20 cellular contexts compared by ENCODE assay signal in the genomic region with DNA sequence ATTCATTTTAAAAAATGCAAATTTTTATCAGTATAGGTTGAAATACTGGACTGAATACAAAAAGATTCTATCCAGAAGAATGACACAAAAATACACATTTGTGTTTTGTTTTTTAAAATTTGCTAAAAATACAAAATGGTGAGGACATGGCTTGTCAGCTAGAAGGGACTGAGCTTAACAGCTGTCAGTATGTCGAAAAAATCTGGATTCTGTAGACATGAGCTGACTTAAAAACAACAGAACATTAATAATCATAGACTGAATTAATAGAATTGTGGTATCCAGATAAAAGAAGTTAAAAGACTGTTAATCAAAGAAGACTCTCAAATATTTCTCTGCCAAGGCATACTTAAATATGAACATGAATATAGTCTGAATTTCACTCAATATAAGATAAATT.
DNase-seq lines count a peak whose midpoint lies in the region; ATAC-seq, FAIRE-seq and TF ChIP-seq lines count a peak whose summit lies in the region.
"Had no signal": no experiment of that assay in that cellular context is flagged by ENCODE, and none has a peak within 500 bp of the region (broad histone marks: within the 10 kb centered on the region; RNA-seq: fewer than 3 reads in every experiment).

No MANE protein-coding gene starts in this region.

- peak overlapping the region; percentile 30 for H3K4me2 ChIP-seq in smooth muscle cell

- no peak overlapping the region for H2AFZ ChIP-seq in smooth muscle cell (ENCODE audit: low read depth)

- H3K27me3 Mint-ChIP-seq in HFFc6 (ENCODE audit: insufficient read depth) = no peaks in the 10 kb centered on the region
- H3K27me3 Mint-ChIP-seq: CD8-positive, alpha-beta memory T cell; T-cell had no signal

- intact Hi-C loops in kidney (cut with DNase I) = no loop called here

- H3K27ac ChIP-seq in SJCRH30 = peak overlapping the region; percentile 97
- peak overlapping the region; percentile 64 for H3K27ac ChIP-seq in smooth muscle cell (ENCODE audit: low read depth)
- no peak overlapping the region for H3K27ac ChIP-seq in kidney (ENCODE audit: low read depth in 2 of 2, low read length in 2 of 2)

- no peaks in the 10 kb centered on the region for H3K79me2 ChIP-seq in smooth muscle cell (ENCODE audit: low read depth)

- H3K9ac ChIP-seq in smooth muscle cell (ENCODE audit: low read depth) (no peak overlapping the region), kidney (ENCODE audit: low read length in 2 of 2) (no peak overlapping the region)

- no peaks in the 10 kb centered on the region; the same call in 1 of the 2 replicates for H3K36me3 Mint-ChIP-seq in HFFc6 (ENCODE audit: low read depth)
- H3K36me3 Mint-ChIP-seq: CD14-positive monocyte, T-cell had no signal

- H3K27me3 ChIP-seq in SJCRH30 (no peaks in the 10 kb centered on the region), smooth muscle cell (ENCODE audit: low read depth) (no peaks in the 10 kb centered on the region)
- H3K27me3 ChIP-seq: BE2C had no signal

- H3K9me3 ChIP-seq in SJCRH30 (replicated peaks) (peaks cover 9% of the 10 kb centered on the region), smooth muscle cell (replicated peaks; ENCODE audit: low read depth) (no peaks in the 10 kb centered on the region), kidney (ENCODE audit: control insufficient read depth in 1 of 2, low read length in 2 of 2) (no peaks in the 10 kb centered on the region)
- H3K9me3 ChIP-seq: BE2C had no signal

- no peaks in the 10 kb centered on the region for H3F3A ChIP-seq in smooth muscle cell (ENCODE audit: low read depth)

- H3K36me3 ChIP-seq in SJCRH30 = no peaks in the 10 kb centered on the region
- no peaks in the 10 kb centered on the region for H3K36me3 ChIP-seq in smooth muscle cell (ENCODE audit: low read depth)
- no peaks in the 10 kb centered on the region for H3K36me3 ChIP-seq in kidney (ENCODE audit: control insufficient read depth in 1 of 2, insufficient read depth in 2 of 2, low read length in 2 of 2)
- H3K36me3 ChIP-seq: BE2C had no signal

- no peaks in the 10 kb centered on the region for H4K20me1 ChIP-seq in smooth muscle cell (ENCODE audit: low read depth)

- peaks cover 40% of the 10 kb centered on the region for H3K4me1 Mint-ChIP-seq in HFFc6 (ENCODE audit: low read depth)
- H3K4me1 Mint-ChIP-seq: CD14-positive monocyte had no signal

- 94% methylated on average over 1 of the region's 1 CpG for WGBS in smooth muscle cell (ENCODE audit: low lambda C conversion rate)

- FAIRE-seq in colon (lab: Jason Lieb, UNC) (peak; percentile 43), kidney (lab: Jason Lieb, UNC) (no peak)

- H3K4me3 Mint-ChIP-seq in HFFc6 = no peak overlapping the region
- H3K4me3 Mint-ChIP-seq: CD14-positive monocyte; CD8-positive, alpha-beta memory T cell; T-cell had no signal

- TF ChIP-seq CTCF in HFFc6 (IDR thresholded peaks at IDR 0.05) = no peak
- TF ChIP-seq CTCF in smooth muscle cell (IDR thresholded peaks at IDR 0.05; ENCODE audit: borderline replicate concordance, insufficient read depth, poor library complexity, severe bottlenecking) = no peak
- no peak for TF ChIP-seq CTCF in kidney (IDR thresholded peaks at IDR 0.05; ENCODE audit: borderline replicate concordance, extremely low read depth, insufficient read depth)

- DNase-seq in HFFc6 (no peak), SJCRH30 (peak in 1 of 2 experiments; percentile 29), smooth muscle cell (lab: John Stamatoyannopoulos, UW; ENCODE audit: unreplicated experiment) (no peak), kidney (no peak), globus pallidus (ENCODE audit: low spot score) (no peak)
- DNase-seq: ACHN; BE2C; CD8-positive, alpha-beta memory T cell; DMS 273 treated with DMSO at 0.1 percent for 48 hours; DND-41; KBM-7; MM.1S; NCI-H1694; NCI-H2029 treated with DMSO at 0.1 percent for 48 hours; NCI-H510A; NCI-H69; T-cell had no signal

- peaks cover 30% of the 10 kb centered on the region for H3K4me1 ChIP-seq in SJCRH30
- peaks cover 7% of the 10 kb centered on the region for H3K4me1 ChIP-seq in smooth muscle cell (ENCODE audit: low read depth)
- no peaks in the 10 kb centered on the region for H3K4me1 ChIP-seq in kidney (ENCODE audit: control insufficient read depth in 1 of 2, insufficient read depth in 1 of 2, low read depth in 1 of 2, low read length in 2 of 2)
- H3K4me1 ChIP-seq: BE2C had no signal

- no peaks in the 10 kb centered on the region for H3K9me3 Mint-ChIP-seq in HFFc6
- H3K9me3 Mint-ChIP-seq: CD8-positive, alpha-beta memory T cell; T-cell had no signal

- H3K4me3 ChIP-seq in SJCRH30 (no peak overlapping the region), smooth muscle cell (no peak overlapping the region), kidney (ENCODE audit: low read length in 2 of 2) (no peak overlapping the region)

- H3K27ac Mint-ChIP-seq in HFFc6 = peak overlapping the region; percentile 32; the same call in 1 of the 2 replicates
- H3K27ac Mint-ChIP-seq: CD14-positive monocyte, T-cell had no signal

- ATAC-seq in GM18502 (IDR thresholded peaks at IDR 0.05; ENCODE audit: poor library complexity, unreplicated experiment) = no peak
- ATAC-seq: T-cell had no signal

Comparison
In these comparisons a context has a peak if more than half of its experiments do, and no peak if none do; other contexts are left out.
1. H3K27ac ChIP-seq: peak in SJCRH30 (single experiment) and smooth muscle cell (single experiment); none in kidney (0 of 2).